ENCODE assay signal across 1 cellular context in the genomic region with DNA sequence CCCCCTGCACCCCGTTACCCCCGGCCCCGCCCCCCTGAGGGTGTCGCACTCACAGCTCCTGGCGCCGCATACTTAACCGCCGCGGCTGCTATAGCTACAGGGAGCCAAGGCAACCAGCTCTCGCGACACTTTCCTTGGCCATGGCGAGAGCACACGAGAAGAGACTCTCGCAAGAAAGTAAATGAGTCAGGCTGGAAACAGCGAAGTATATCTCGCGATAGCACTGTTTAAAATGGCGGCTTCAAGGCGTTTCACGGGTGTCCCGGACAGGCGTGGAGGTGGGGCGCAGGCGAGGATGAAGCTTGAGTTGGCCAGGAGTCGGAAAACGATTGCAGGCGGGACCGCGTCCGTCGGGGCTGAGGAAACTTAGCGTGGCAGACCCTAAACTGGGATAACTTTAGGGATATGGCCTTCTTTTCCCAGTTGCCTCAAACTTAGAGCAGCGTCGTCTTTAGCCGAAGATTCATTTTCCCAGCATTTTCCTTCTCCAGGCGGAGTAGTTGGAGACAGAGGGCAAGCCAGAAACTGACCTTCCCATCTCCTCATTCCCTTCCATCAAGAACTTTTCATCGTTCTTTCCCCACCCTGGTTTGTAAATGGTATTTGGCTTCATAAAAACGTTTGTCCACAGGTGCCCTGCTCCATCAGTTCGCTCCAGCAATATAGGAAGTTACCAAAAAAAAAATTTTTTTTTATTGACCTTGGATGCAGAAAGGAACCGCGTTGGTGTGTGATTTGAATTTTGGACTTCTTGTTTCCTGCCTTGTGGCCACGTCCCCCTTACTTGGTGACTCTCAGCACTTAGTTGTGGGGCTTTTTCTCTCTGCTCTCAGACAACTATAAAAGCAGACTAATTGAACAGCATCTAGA.
A peak's percentile ranks its signal among the peaks of the same experiment; 100 is the strongest.
TF ChIP-seq lines count a peak whose summit lies in the region.

No MANE protein-coding gene starts in this region.

TF ChIP-seq in K562, 482 proteins besides CTCF, POLR2A, EP300 and RAD21 (continued from another document and continues in another):
- TF ChIP-seq, protein P1, sequence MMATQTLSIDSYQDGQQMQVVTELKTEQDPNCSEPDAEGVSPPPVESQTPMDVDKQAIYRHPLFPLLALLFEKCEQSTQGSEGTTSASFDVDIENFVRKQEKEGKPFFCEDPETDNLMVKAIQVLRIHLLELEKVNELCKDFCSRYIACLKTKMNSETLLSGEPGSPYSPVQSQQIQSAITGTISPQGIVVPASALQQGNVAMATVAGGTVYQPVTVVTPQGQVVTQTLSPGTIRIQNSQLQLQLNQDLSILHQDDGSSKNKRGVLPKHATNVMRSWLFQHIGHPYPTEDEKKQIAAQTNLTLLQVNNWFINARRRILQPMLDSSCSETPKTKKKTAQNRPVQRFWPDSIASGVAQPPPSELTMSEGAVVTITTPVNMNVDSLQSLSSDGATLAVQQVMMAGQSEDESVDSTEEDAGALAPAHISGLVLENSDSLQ (IDR thresholded peaks at IDR 0.05) = no peak; the same call in 1 of the 2 replicates
- TF ChIP-seq, protein P2, sequence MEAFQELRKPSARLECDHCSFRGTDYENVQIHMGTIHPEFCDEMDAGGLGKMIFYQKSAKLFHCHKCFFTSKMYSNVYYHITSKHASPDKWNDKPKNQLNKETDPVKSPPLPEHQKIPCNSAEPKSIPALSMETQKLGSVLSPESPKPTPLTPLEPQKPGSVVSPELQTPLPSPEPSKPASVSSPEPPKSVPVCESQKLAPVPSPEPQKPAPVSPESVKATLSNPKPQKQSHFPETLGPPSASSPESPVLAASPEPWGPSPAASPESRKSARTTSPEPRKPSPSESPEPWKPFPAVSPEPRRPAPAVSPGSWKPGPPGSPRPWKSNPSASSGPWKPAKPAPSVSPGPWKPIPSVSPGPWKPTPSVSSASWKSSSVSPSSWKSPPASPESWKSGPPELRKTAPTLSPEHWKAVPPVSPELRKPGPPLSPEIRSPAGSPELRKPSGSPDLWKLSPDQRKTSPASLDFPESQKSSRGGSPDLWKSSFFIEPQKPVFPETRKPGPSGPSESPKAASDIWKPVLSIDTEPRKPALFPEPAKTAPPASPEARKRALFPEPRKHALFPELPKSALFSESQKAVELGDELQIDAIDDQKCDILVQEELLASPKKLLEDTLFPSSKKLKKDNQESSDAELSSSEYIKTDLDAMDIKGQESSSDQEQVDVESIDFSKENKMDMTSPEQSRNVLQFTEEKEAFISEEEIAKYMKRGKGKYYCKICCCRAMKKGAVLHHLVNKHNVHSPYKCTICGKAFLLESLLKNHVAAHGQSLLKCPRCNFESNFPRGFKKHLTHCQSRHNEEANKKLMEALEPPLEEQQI (IDR thresholded peaks at IDR 0.05) = no peak
- TF ChIP-seq, protein P3, sequence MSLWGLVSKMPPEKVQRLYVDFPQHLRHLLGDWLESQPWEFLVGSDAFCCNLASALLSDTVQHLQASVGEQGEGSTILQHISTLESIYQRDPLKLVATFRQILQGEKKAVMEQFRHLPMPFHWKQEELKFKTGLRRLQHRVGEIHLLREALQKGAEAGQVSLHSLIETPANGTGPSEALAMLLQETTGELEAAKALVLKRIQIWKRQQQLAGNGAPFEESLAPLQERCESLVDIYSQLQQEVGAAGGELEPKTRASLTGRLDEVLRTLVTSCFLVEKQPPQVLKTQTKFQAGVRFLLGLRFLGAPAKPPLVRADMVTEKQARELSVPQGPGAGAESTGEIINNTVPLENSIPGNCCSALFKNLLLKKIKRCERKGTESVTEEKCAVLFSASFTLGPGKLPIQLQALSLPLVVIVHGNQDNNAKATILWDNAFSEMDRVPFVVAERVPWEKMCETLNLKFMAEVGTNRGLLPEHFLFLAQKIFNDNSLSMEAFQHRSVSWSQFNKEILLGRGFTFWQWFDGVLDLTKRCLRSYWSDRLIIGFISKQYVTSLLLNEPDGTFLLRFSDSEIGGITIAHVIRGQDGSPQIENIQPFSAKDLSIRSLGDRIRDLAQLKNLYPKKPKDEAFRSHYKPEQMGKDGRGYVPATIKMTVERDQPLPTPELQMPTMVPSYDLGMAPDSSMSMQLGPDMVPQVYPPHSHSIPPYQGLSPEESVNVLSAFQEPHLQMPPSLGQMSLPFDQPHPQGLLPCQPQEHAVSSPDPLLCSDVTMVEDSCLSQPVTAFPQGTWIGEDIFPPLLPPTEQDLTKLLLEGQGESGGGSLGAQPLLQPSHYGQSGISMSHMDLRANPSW (CRISPR knock-in tag; IDR thresholded peaks at IDR 0.05) = no peak
- TF ChIP-seq CBX1 (IDR thresholded peaks at IDR 0.05; ENCODE audit: low read depth) (0 out of 2 replicates have a peak, but pooled peaks have one; percentile 53), KAT7 (CRISPR knock-in tag; IDR thresholded peaks at IDR 0.05; ENCODE audit: borderline replicate concordance) (0 out of 2 replicates have a peak, but pooled peaks have one; percentile 13), PHB2 (IDR thresholded peaks at IDR 0.05; ENCODE audit: low read depth) (no peak), BRCA1 (IDR thresholded peaks at IDR 0.05) (no peak), BRCA1 (CRISPR knock-in tag; IDR thresholded peaks at IDR 0.05) (no peak), SIN3A (IDR thresholded peaks at IDR 0.05; ENCODE audit: borderline replicate concordance in 2 of 2, control insufficient read depth in 1 of 2, low read depth in 2 of 2, low read length in 2 of 2) (peak; percentile 92 to 94; a peak in 3 of 4 replicates), KLF13 (tag; IDR thresholded peaks at IDR 0.05; ENCODE audit: borderline replicate concordance, low read depth) (0 out of 2 replicates have a peak, but pooled peaks have one; percentile 66), U2AF2 (optimal IDR thresholded peaks at IDR 0.05; ENCODE audit: low read depth, low read length) (no peak), PHB (CRISPR knock-in tag; IDR thresholded peaks at IDR 0.05) (0 out of 2 replicates have a peak, but pooled peaks have one; percentile 31), ZNF444 (CRISPR knock-in tag; IDR thresholded peaks at IDR 0.05) (no peak), ZNF76 (CRISPR knock-in tag; IDR thresholded peaks at IDR 0.05; ENCODE audit: borderline replicate concordance) (no peak), ELF4 (CRISPR knock-in tag; IDR thresholded peaks at IDR 0.05) (0 out of 2 replicates have a peak, but pooled peaks have one; percentile 14), SIX5 (IDR thresholded peaks at IDR 0.05; ENCODE audit: borderline replicate concordance in 1 of 2, insufficient read depth in 1 of 2, low read depth in 1 of 2, low read length in 2 of 2) (peak; percentile 20 to 22; a peak in 1 of 4 replicates), MAZ (CRISPR knock-in tag; conservative IDR thresholded peaks at IDR 0.05 in 1 of 2, IDR thresholded peaks at IDR 0.05 in 1 of 2) (peak; percentile 68 to 72), CREBBP (IDR thresholded peaks at IDR 0.05; ENCODE audit: low read depth, low read length) (peak; percentile 89), PURB (CRISPR knock-in tag; IDR thresholded peaks at IDR 0.05; ENCODE audit: low read depth) (no peak), ZNF347 (CRISPR knock-in tag; IDR thresholded peaks at IDR 0.05; ENCODE audit: low read depth) (no peak), ZNF354B (CRISPR knock-in tag; IDR thresholded peaks at IDR 0.05) (no peak), DACH1 (IDR thresholded peaks at IDR 0.05; ENCODE audit: partially characterized antibody) (no peak), TCF7L2 (IDR thresholded peaks at IDR 0.05; ENCODE audit: low read depth, low read length) (peak; percentile 66), JUN (IDR thresholded peaks at IDR 0.05; ENCODE audit: borderline replicate concordance, low read depth, low read length) (peak; percentile 71), JUN (CRISPR knock-in tag; IDR thresholded peaks at IDR 0.05; ENCODE audit: borderline replicate concordance) (0 out of 2 replicates have a peak, but pooled peaks have one; percentile 53)
- TF ChIP-seq, protein P4, sequence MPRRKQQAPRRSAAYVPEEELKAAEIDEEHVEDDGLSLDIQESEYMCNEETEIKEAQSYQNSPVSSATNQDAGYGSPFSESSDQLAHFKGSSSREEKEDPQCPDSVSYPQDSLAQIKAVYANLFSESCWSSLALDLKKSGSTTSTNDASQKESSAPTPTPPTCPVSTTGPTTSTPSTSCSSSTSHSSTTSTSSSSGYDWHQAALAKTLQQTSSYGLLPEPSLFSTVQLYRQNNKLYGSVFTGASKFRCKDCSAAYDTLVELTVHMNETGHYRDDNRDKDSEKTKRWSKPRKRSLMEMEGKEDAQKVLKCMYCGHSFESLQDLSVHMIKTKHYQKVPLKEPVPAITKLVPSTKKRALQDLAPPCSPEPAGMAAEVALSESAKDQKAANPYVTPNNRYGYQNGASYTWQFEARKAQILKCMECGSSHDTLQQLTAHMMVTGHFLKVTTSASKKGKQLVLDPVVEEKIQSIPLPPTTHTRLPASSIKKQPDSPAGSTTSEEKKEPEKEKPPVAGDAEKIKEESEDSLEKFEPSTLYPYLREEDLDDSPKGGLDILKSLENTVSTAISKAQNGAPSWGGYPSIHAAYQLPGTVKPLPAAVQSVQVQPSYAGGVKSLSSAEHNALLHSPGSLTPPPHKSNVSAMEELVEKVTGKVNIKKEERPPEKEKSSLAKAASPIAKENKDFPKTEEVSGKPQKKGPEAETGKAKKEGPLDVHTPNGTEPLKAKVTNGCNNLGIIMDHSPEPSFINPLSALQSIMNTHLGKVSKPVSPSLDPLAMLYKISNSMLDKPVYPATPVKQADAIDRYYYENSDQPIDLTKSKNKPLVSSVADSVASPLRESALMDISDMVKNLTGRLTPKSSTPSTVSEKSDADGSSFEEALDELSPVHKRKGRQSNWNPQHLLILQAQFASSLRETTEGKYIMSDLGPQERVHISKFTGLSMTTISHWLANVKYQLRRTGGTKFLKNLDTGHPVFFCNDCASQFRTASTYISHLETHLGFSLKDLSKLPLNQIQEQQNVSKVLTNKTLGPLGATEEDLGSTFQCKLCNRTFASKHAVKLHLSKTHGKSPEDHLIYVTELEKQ (CRISPR knock-in tag; IDR thresholded peaks at IDR 0.05) = no peak
- TF ChIP-seq, protein P5, sequence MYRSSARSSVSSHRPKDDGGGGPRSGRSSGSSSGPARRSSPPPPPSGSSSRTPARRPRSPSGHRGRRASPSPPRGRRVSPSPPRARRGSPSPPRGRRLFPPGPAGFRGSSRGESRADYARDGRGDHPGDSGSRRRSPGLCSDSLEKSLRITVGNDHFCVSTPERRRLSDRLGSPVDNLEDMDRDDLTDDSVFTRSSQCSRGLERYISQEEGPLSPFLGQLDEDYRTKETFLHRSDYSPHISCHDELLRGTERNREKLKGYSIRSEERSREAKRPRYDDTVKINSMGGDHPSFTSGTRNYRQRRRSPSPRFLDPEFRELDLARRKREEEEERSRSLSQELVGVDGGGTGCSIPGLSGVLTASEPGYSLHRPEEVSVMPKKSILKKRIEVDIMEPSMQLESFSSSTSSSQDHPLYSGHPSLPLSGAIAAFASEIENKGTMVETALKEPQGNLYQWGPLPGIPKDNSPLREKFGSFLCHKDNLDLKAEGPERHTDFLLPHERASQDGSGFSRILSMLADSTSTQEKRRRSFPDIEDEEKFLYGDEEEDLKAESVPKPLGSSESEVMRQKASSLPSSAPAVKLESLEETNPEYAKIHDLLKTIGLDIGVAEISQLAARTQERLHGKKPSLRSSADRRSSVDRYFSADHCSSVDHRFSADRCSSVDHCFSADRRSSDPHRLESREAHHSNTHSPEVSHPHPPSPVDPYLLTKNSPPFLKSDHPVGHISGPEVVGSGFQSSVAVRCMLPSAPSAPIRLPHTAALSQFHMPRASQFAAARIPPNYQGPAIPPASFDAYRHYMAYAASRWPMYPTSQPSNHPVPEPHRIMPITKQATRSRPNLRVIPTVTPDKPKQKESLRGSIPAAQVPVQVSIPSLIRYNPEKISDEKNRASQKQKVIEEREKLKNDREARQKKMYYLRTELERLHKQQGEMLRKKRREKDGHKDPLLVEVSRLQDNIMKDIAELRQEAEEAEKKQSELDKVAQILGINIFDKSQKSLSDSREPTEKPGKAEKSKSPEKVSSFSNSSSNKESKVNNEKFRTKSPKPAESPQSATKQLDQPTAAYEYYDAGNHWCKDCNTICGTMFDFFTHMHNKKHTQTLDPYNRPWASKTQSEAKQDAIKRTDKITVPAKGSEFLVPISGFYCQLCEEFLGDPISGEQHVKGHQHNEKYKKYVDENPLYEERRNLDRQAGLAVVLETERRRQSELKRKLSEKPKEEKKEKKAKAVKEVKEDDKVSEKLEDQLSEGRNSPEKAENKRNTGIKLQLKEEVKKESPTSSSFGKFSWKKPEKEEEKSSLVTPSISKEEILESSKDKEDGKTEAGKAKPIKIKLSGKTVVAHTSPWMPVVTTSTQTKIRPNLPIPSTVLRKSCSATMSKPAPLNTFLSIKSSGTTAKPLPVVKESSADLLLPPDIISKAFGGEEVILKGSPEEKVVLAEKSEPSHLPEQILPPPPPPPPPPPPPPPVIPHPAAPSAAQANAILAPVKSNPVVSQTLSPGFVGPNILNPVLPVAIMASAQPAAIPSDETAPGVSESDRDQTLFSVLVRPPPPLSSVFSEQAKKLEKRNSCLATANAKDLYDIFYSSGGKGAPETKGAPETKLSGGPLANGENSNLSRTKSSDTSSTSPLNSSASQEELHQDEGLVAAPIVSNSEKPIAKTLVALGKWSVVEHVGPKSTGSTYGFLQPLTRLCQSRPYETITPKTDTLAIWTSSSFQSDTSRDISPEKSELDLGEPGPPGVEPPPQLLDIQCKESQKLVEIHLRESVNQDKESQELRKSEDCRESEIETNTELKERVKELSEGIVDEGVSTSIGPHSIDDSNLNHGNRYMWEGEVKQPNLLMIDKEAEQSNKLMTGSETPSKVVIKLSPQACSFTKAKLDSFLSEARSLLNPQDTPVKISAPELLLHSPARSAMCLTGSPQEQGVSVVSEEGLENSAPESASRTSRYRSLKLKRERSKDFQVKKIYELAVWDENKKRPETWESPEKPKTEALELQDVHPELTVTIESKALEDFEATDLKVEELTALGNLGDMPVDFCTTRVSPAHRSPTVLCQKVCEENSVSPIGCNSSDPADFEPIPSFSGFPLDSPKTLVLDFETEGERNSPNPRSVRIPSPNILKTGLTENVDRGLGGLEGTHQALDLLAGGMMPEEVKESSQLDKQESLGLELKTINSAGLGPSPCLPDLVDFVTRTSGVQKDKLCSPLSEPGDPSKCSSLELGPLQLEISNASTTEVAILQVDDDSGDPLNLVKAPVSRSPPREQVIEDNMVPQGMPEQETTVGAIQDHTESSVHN (IDR thresholded peaks at IDR 0.05; ENCODE audit: borderline replicate concordance in 1 of 2, low read depth in 1 of 2) = no peak
- TF ChIP-seq, protein P6, sequence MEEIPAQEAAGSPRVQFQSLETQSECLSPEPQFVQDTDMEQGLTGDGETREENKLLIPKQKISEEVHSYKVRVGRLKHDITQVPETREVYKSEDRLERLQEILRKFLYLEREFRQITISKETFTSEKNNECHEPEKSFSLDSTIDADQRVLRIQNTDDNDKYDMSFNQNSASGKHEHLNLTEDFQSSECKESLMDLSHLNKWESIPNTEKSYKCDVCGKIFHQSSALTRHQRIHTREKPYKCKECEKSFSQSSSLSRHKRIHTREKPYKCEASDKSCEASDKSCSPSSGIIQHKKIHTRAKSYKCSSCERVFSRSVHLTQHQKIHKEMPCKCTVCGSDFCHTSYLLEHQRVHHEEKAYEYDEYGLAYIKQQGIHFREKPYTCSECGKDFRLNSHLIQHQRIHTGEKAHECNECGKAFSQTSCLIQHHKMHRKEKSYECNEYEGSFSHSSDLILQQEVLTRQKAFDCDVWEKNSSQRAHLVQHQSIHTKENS (CRISPR knock-in tag; IDR thresholded peaks at IDR 0.05) = no peak
- TF ChIP-seq, protein P7, sequence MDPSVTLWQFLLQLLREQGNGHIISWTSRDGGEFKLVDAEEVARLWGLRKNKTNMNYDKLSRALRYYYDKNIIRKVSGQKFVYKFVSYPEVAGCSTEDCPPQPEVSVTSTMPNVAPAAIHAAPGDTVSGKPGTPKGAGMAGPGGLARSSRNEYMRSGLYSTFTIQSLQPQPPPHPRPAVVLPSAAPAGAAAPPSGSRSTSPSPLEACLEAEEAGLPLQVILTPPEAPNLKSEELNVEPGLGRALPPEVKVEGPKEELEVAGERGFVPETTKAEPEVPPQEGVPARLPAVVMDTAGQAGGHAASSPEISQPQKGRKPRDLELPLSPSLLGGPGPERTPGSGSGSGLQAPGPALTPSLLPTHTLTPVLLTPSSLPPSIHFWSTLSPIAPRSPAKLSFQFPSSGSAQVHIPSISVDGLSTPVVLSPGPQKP (CRISPR knock-in tag; IDR thresholded peaks at IDR 0.05) = no peak
- TF ChIP-seq, protein P8, sequence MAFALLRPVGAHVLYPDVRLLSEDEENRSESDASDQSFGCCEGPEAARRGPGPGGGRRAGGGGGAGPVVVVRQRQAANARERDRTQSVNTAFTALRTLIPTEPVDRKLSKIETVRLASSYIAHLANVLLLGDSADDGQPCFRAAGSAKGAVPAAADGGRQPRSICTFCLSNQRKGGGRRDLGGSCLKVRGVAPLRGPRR (CRISPR knock-in tag; IDR thresholded peaks at IDR 0.05) = no peak
